8 cellular contexts compared by ENCODE assay signal in the genomic region with DNA sequence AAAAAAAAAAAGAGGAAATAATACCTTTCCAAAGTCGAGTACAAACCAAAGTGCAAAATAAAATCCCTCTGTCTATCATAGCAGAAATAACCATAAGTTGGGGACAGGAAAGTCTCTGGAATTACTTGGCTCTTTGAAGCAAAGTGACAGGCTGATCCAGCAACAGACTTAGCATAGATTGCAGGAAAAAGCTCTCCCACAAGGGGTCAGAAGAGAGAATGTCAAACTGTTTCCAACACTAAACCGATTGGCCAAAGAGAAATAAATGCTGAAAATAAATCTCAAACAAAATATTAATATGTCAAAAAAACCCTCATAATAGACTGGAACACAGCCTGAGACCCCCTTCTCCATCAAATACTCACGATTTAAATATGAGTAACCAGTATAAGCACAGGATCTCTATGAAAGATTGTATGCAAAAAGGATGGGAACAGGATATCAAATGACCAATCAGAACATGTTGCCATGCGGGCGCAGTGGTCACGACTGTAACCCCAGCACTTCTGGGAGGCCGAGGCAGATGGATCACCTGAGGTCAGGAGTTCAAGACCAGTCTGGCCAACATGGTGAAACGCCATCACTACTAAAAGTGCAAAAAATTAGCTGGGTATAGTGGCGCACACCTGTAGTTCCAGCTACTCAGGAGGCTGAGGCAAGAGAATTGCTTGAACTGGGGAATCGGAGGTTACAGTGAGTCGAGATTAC.
DNase-seq lines count a peak whose midpoint lies in the region; ATAC-seq and TF ChIP-seq lines count a peak whose summit lies in the region.

No MANE protein-coding gene starts in this region.

- no peak overlapping the region for H2AFZ ChIP-seq in OCI-LY7 (ENCODE audit: low read length)

- H3K4me2 ChIP-seq in OCI-LY7 (ENCODE audit: low read length), result no peak overlapping the region

- ATAC-seq in GM18505 (IDR thresholded peaks at IDR 0.05; ENCODE audit: unreplicated experiment) (peak; percentile 59), HG03045 (IDR thresholded peaks at IDR 0.05; ENCODE audit: unreplicated experiment) (no peak), HG03439 (IDR thresholded peaks at IDR 0.05; ENCODE audit: unreplicated experiment) (no peak)
- ATAC-seq in activated CD8-positive, alpha-beta memory T cell treated with anti-CD3 and anti-CD28 coated beads, Interleukin-2, amount 10 ng/mL, durations not matched to agents 7 days and 5 days, result no peak

- no peaks in the 10 kb centered on the region for H3K79me2 ChIP-seq in OCI-LY7 (ENCODE audit: insufficient read depth, low read depth, low read length)

- no peaks in the 10 kb centered on the region for H3K4me1 Mint-ChIP-seq in activated CD8-positive, alpha-beta memory T cell treated with anti-CD3 and anti-CD28 coated beads, Interleukin-2, amount 10 ng/mL, durations not matched to agents 7 days and 5 days

- H3K27ac ChIP-seq in OCI-LY7 (ENCODE audit: low read depth, low read length, poor library complexity, severe bottlenecking), result no peak overlapping the region

- H3K27me3 Mint-ChIP-seq in activated CD8-positive, alpha-beta memory T cell treated with anti-CD3 and anti-CD28 coated beads, Interleukin-2, amount 10 ng/mL, durations not matched to agents 7 days and 5 days, result no peaks in the 10 kb centered on the region

- H3K36me3 Mint-ChIP-seq in activated CD8-positive, alpha-beta memory T cell treated with anti-CD3 and anti-CD28 coated beads, Interleukin-2, amount 10 ng/mL, durations not matched to agents 7 days and 5 days, result no peaks in the 10 kb centered on the region

- intact Hi-C loops in OCI-LY7 (cut with micrococcal nuclease; ENCODE audit: unreplicated experiment), result loop anchor here (5.0 kb wide), 1 partner anchor 352 kb away; no protein-coding TSS in a partner anchor

- no peak for TF ChIP-seq POLR2A in GM18505 (IDR thresholded peaks at IDR 0.05; ENCODE audit: borderline replicate concordance, extremely low read depth, insufficient read depth, insufficient read length)

- H3K9me3 Mint-ChIP-seq in activated CD8-positive, alpha-beta memory T cell treated with anti-CD3 and anti-CD28 coated beads, Interleukin-2, amount 10 ng/mL, durations not matched to agents 7 days and 5 days (ENCODE audit: low read depth), result no peaks in the 10 kb centered on the region

- H3K36me3 ChIP-seq in OCI-LY7 (ENCODE audit: insufficient read depth, low read length), result no peaks in the 10 kb centered on the region

- BruUV-seq in OCI-LY7 (replicated peaks; lab: Mats Ljungman, UMichigan), result no TSS peak

- H3K9me2 ChIP-seq in OCI-LY7 (ENCODE audit: insufficient read depth, low read length), result no peaks in the 10 kb centered on the region

- no peaks in the 10 kb centered on the region for H3K9me3 ChIP-seq in OCI-LY7 (ENCODE audit: low read length)

- H4K20me1 ChIP-seq in OCI-LY7 (ENCODE audit: insufficient read depth, low read length), result no peaks in the 10 kb centered on the region

- TF ChIP-seq CTCF in OCI-LY7 (conservative IDR thresholded peaks at IDR 0.05; ENCODE audit: low read length) (peak; percentile 54; the same call in 1 of the 2 replicates), fibroblast of villous mesenchyme (IDR thresholded peaks at IDR 0.05; ENCODE audit: insufficient read depth, low read depth, low read length) (peak; percentile 31)

- POLR2A ChIA-PET in OCI-LY7 (lab: Charles Lee), result no interaction called here

- no peaks in the 10 kb centered on the region for H3K4me1 ChIP-seq in OCI-LY7 (ENCODE audit: insufficient read depth, low read length, poor library complexity, severe bottlenecking)

- H3K4me3 ChIP-seq in OCI-LY7 (ENCODE audit: low read depth, low read length, poor library complexity, severe bottlenecking) (no peak overlapping the region), fibroblast of villous mesenchyme (ENCODE audit: low read depth, low read length) (no peak overlapping the region)

- CTCF ChIA-PET in OCI-LY7 (lab: Charles Lee; ENCODE audit: unreplicated experiment), result no interaction called here
- CTCF ChIA-PET in activated CD8-positive, alpha-beta memory T cell treated with anti-CD3 and anti-CD28 coated beads, Interleukin-2, amount 10 ng/mL, durations not matched to agents 7 days and 5 days (lab: Charles Lee), result interaction anchor here (0.7 kb wide), 1 partner anchor 1648 kb away, joined by 3 read pairs; no protein-coding TSS in a partner anchor

- DNase-seq in AML-193 (lab: John Stamatoyannopoulos, UW) (peak; percentile 12 to 13), OCI-LY7 (ENCODE audit: low spot score) (peak; percentile 1), fibroblast of villous mesenchyme (ENCODE audit: low read depth) (peak; percentile 8)
- no peak for DNase-seq in activated CD4-positive, alpha-beta T cell treated with anti-CD3 and anti-CD28 coated beads for 48 hours
- no peak for DNase-seq in activated CD8-positive, alpha-beta memory T cell treated with anti-CD3 and anti-CD28 coated beads, Interleukin-2, amount 10 ng/mL, durations not matched to agents 7 days and 5 days

- no peak overlapping the region for H3K27ac Mint-ChIP-seq in activated CD8-positive, alpha-beta memory T cell treated with anti-CD3 and anti-CD28 coated beads, Interleukin-2, amount 10 ng/mL, durations not matched to agents 7 days and 5 days

- no peak overlapping the region for H3K4me3 Mint-ChIP-seq in activated CD8-positive, alpha-beta memory T cell treated with anti-CD3 and anti-CD28 coated beads, Interleukin-2, amount 10 ng/mL, durations not matched to agents 7 days and 5 days

Comparison
In these comparisons a context has a peak if more than half of its experiments do, and no peak if none do; other contexts are left out.
1. DNase-seq: peak in AML-193 (2 of 2), OCI-LY7 (single experiment) and fibroblast of villous mesenchyme (single experiment); none in activated CD4-positive, alpha-beta T cell treated with anti-CD3 and anti-CD28 coated beads for 48 hours (single experiment) and activated CD8-positive, alpha-beta memory T cell treated with anti-CD3 and anti-CD28 coated beads, Interleukin-2, amount 10 ng/mL, durations not matched to agents 7 days and 5 days (single experiment).